Comparison of ENCODE assay signal across 8 cellular contexts in the genomic region with DNA sequence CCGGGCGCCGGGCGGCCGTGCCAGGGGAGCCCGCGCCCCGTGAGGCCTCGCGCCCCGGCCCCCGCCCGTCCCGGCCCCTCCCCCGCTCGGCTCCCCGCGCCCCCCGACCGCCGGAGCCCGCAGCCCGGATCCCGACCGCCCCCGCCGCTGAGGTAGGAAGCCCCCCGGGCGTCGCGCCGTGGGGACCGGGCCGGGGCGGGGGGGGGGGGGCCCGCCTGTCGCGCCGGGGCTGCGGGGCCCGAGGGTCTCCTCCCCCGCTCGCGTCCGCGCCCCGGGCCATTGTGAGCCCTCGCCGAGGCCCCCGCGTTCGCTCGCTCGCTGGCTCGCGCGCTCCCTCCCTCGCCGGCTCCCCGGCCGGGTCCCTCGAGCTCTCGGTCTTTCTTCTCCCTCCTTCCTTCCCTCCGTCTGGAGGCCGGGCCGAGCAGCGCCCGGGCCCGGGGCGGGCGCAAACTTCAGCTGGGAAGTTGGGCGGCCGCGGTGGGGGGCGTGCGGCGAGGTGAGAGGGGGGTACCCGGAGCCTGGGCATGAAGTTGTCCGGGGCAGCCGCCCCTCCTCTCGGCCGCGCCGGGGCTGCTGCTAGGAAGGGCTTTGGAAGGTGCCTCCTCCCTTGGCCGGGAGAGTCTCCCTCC. TPM values are rescaled to one million over a fixed set of nuclear protein-coding genes. Genes with fewer than 3 reads are reported as not detected.
A peak's percentile ranks its signal among the peaks of the same experiment; 100 is the strongest.
DNase-seq lines count a peak whose midpoint lies in the region; ATAC-seq and TF ChIP-seq lines count a peak whose summit lies in the region.

No MANE protein-coding gene starts in this region.

- H3K9me3 ChIP-seq in SJCRH30 (replicated peaks), result no peaks in the 10 kb centered on the region

- peaks cover 8% of the 10 kb centered on the region for H3K4me1 Mint-ChIP-seq in glutamatergic neuron (ENCODE audit: low read depth, unreplicated experiment)

- no peaks in the 10 kb centered on the region for H3K27me3 ChIP-seq in SJCRH30

- H3K4me3 ChIP-seq in SJCRH30 (peak overlapping the region; percentile 71), skin epidermis (peak overlapping the region; percentile 41 to 63 (median 60))

- no peaks in the 10 kb centered on the region for H3K36me3 Mint-ChIP-seq in glutamatergic neuron (ENCODE audit: unreplicated experiment)

- no peak overlapping the region for H3K27ac Mint-ChIP-seq in glutamatergic neuron (ENCODE audit: unreplicated experiment)

- H3K4me3 Mint-ChIP-seq in glutamatergic neuron (ENCODE audit: unreplicated experiment), result peak overlapping the region; percentile 74

- H3K9me3 Mint-ChIP-seq in glutamatergic neuron (ENCODE audit: unreplicated experiment), result peaks cover 11% of the 10 kb centered on the region

- ATAC-seq in HG03354 (IDR thresholded peaks at IDR 0.05; ENCODE audit: poor library complexity, severe bottlenecking, unreplicated experiment), result no peak

- peaks cover 8% of the 10 kb centered on the region for H3K4me1 ChIP-seq in SJCRH30

- TF ChIP-seq CTCF in glutamatergic neuron (IDR thresholded peaks at IDR 0.05; ENCODE audit: partially characterized antibody, unreplicated experiment), result no peak

- peaks cover 11% of the 10 kb centered on the region for H3K27me3 Mint-ChIP-seq in glutamatergic neuron (ENCODE audit: unreplicated experiment)

- H3K27ac ChIP-seq in SJCRH30 (no peak overlapping the region), skin epidermis (peak overlapping the region in 20 of 21 experiments; percentile 2 to 87 (median 64))

- no peaks in the 10 kb centered on the region for H3K36me3 ChIP-seq in SJCRH30

- DNase-seq in DMS53 (lab: John Stamatoyannopoulos, UW) (peak; percentile 57), DMS53 treated with DMSO at 0.1 percent for 48 hours (lab: John Stamatoyannopoulos, UW; ENCODE audit: unreplicated experiment) (no peak), SJCRH30 (peak; percentile 44 to 47), glutamatergic neuron (peak; percentile 62), hepatic stellate cell (ENCODE audit: low spot score) (no peak), iPS-NIHi7 (ENCODE audit: extremely low spot score) (no peak)

RNA-seq across cellular contexts. Expression of gene GLIS2, which starts 0.3 kb away (rescaled TPM):
- 1.6 and 1.9 TPM in 2 replicates for total RNA-seq in SJCRH30 (2014; rRNA removed; shearing (Covaris generic))
- total RNA-seq in glutamatergic neuron (ENCODE audit: unreplicated experiment), result 16.5 TPM

RNA-seq across cellular contexts. Expression of gene PAM16, which starts 34.9 kb away (rescaled TPM):
- total RNA-seq in SJCRH30 (2014; rRNA removed; shearing (Covaris generic)), result 21.8 and 28.9 TPM in 2 replicates
- total RNA-seq in glutamatergic neuron (ENCODE audit: unreplicated experiment), result 33.1 TPM

RNA-seq across cellular contexts. Expression of gene TFAP4, which starts 43.4 kb away (rescaled TPM):
- total RNA-seq in SJCRH30 (2014; rRNA removed; shearing (Covaris generic)), result 31.2 and 34.1 TPM in 2 replicates
- total RNA-seq in glutamatergic neuron (ENCODE audit: unreplicated experiment), result 13.0 TPM

RNA-seq across cellular contexts. Expression of gene VASN, which starts 55.4 kb away (rescaled TPM):
- 0.18 and 0.28 TPM in 2 replicates for total RNA-seq in SJCRH30 (2014; rRNA removed; shearing (Covaris generic))
- total RNA-seq in glutamatergic neuron (ENCODE audit: unreplicated experiment), result 4.1 TPM

Comparison
In these comparisons a context has a peak if more than half of its experiments do, and no peak if none do; other contexts are left out.
1. DNase-seq: peak in DMS53 (single experiment), SJCRH30 (2 of 2) and glutamatergic neuron (single experiment); none in DMS53 treated with DMSO at 0.1 percent for 48 hours (single experiment), hepatic stellate cell (single experiment) and iPS-NIHi7 (single experiment).